ENCODE assay signal across 26 cellular contexts in the genomic region with DNA sequence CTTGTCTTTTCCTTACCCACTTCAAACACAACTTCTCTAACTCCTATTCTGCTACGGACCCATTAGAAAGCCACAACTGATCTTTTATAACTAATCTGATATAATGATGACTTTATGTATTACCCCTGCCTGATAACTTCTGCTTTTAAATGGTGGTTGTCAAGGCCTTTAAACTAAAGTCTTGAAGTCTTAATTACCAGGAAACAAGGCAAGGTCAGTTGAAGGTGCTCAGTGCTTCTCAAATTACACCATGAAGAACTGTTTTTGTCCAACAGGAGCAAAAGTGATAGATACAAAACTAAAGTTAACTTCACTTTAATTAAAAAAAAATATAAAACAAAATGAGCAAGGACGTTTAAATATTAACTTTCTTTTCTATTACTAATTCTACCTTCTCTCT.
"Had no signal": no experiment of that assay in that cellular context is flagged by ENCODE, and none has a peak within 500 bp of the region (broad histone marks: within the 10 kb centered on the region; RNA-seq: fewer than 3 reads in every experiment).

No MANE protein-coding gene starts in this region.

- DNase-seq: activated CD4-positive, alpha-beta memory T cell treated with anti-CD3 and anti-CD28 coated beads, Interleukin-2, amount 10 ng/mL, durations not matched to agents 7 days and 5 days; activated CD4-positive, alpha-beta T cell treated with anti-CD3 and anti-CD28 coated beads for 36 hours; activated CD4-positive, alpha-beta T cell treated with anti-CD3 and anti-CD28 coated beads, Interleukin-2, amount 10 ng/mL, durations not matched to agents 24 days and 14 days; activated CD4-positive, alpha-beta T cell treated with anti-CD3 and anti-CD28 coated beads, Interleukin-2, amount 50 U/mL, for 4 hours; activated CD4-positive, CD25-positive, alpha-beta regulatory T cell; activated CD4-positive, CD25-positive, alpha-beta regulatory T cell treated with anti-CD3 and anti-CD28 coated beads, Interleukin-2, amount 50 U/mL, for 72 hours; activated CD8-positive, alpha-beta memory T cell treated with anti-CD3 and anti-CD28 coated beads, Interleukin-2, amount 50 U/mL, for 48 hours; activated gamma-delta T cell; activated naive CD4-positive, alpha-beta T cell; activated naive CD4-positive, alpha-beta T cell treated with anti-CD3 and anti-CD28 coated beads, Interleukin-2, amount 10 ng/mL, durations not matched to agents 7 days and 5 days; activated naive CD8-positive, alpha-beta T cell treated with anti-CD3 and anti-CD28 coated beads, Interleukin-2, amount 10 ng/mL, durations not matched to agents 7 days and 5 days; activated T-cell treated with anti-CD3 and anti-CD28 coated beads for 4 hours; activated T-cell treated with anti-CD3 and anti-CD28 coated beads, Interleukin-2, amount 50 U/mL, for 24 hours; activated T-cell treated with anti-CD3 and anti-CD28 coated beads, Interleukin-2, amount 50 U/mL, for 72 hours; caudate nucleus; effector CD8-positive, alpha-beta T cell; esophagus squamous epithelium; foreskin melanocyte; heart right ventricle; T-helper 2 cell had no signal

- H3K4me1 ChIP-seq: ascending aorta, breast epithelium, esophagus squamous epithelium, gastroesophageal sphincter had no signal

- H3K4me3 ChIP-seq: ascending aorta, breast epithelium, esophagus squamous epithelium, gastroesophageal sphincter, heart right ventricle, hepatocyte had no signal

- H3K9me3 ChIP-seq: ascending aorta, breast epithelium, esophagus squamous epithelium, gastroesophageal sphincter, heart right ventricle had no signal

- H3K4me2 ChIP-seq: hepatocyte had no signal

- H3K36me3 ChIP-seq: ascending aorta, breast epithelium, esophagus squamous epithelium, gastroesophageal sphincter, heart right ventricle had no signal

- H3K79me2 ChIP-seq: hepatocyte had no signal

- H3K27me3 ChIP-seq: ascending aorta, breast epithelium, esophagus squamous epithelium, gastroesophageal sphincter, heart right ventricle, hepatocyte had no signal

- H3K27ac ChIP-seq: ascending aorta, breast epithelium, epithelial cell of prostate, esophagus squamous epithelium, gastroesophageal sphincter, heart right ventricle, hepatocyte had no signal

- ATAC-seq: activated CD4-positive, alpha-beta T cell treated with anti-CD3 and anti-CD28 coated beads for 36 hours; activated naive CD4-positive, alpha-beta T cell treated with anti-CD3 and anti-CD28 coated beads, Interleukin-2, amount 50 U/mL, for 72 hours; activated T-cell treated with anti-CD3 and anti-CD28 coated beads, Interleukin-2, amount 50 U/mL, for 72 hours; gastroesophageal sphincter; heart right ventricle had no signal

- H2AFZ ChIP-seq: hepatocyte had no signal
